Comparison of ENCODE assay signal across 17 cellular contexts in genomic region chr10:14736043-14736442, GRCh38. TPM values are rescaled to one million over a fixed set of nuclear protein-coding genes. Genes with fewer than 3 reads are reported as not detected.
DNase-seq lines count a peak whose midpoint lies in the region; ATAC-seq, FAIRE-seq and TF ChIP-seq lines count a peak whose summit lies in the region.
"Had no signal": no experiment of that assay in that cellular context is flagged by ENCODE, and none has a peak within 500 bp of the region (broad histone marks: within the 10 kb centered on the region; RNA-seq: fewer than 3 reads in every experiment).

No MANE protein-coding gene starts in this region.

- peak overlapping the region; percentile 64 to 92 (median 81) for H3K4me2 ChIP-seq in BLaER1 treated with 17β-estradiol and CSF1 and Interleukin-3, amounts not matched to agents 10 nM and 100 nM
- H3K4me2 ChIP-seq in astrocyte (ENCODE audit: low read length) (no peak overlapping the region), osteoblast (ENCODE audit: insufficient read depth, low read length) (no peak overlapping the region)

- H4K20me1 ChIP-seq in BLaER1 treated with 17β-estradiol and CSF1 and Interleukin-3, amounts not matched to agents 10 nM and 100 nM = no peaks in the 10 kb centered on the region
- H4K20me1 ChIP-seq in astrocyte (ENCODE audit: insufficient read depth, low read length) (no peaks in the 10 kb centered on the region), osteoblast (ENCODE audit: insufficient read depth, low read length) (no peaks in the 10 kb centered on the region)

- no peaks in the 10 kb centered on the region for H3K27me3 Mint-ChIP-seq in astrocyte (ENCODE audit: low read depth, unreplicated experiment)
- H3K27me3 Mint-ChIP-seq: activated CD4-positive, alpha-beta T cell treated with anti-CD3 and anti-CD28 coated beads, Interleukin-2, amount 10 ng/mL, durations not matched to agents 24 days and 14 days; activated naive CD8-positive, alpha-beta T cell had no signal

- H3K79me2 ChIP-seq in astrocyte (ENCODE audit: insufficient read depth, low read length) = no peaks in the 10 kb centered on the region
- H3K79me2 ChIP-seq in osteoblast (ENCODE audit: insufficient read depth, low read length) = no peaks in the 10 kb centered on the region

- no peak for ATAC-seq in HG02884 (IDR thresholded peaks at IDR 0.05; ENCODE audit: unreplicated experiment)
- no peak for ATAC-seq in GM18520 (IDR thresholded peaks at IDR 0.05; ENCODE audit: unreplicated experiment)

- no peak overlapping the region for H3K4me3 ChIP-seq in BLaER1 treated with 17β-estradiol and CSF1 and Interleukin-3, amounts not matched to agents 10 nM and 100 nM
- H3K4me3 ChIP-seq in astrocyte (ENCODE audit: insufficient read depth, low read depth, low read length) = no peak overlapping the region
- H3K4me3 ChIP-seq in osteoblast (ENCODE audit: insufficient read depth, low read length) = no peak overlapping the region
- H3K4me3 ChIP-seq: upper lobe of right lung had no signal

- FAIRE-seq in astrocyte (lab: Jason Lieb, UNC) = no peak

- H3K9me3 Mint-ChIP-seq in astrocyte (ENCODE audit: unreplicated experiment) = no peaks in the 10 kb centered on the region
- H3K9me3 Mint-ChIP-seq: activated CD4-positive, alpha-beta T cell treated with anti-CD3 and anti-CD28 coated beads, Interleukin-2, amount 10 ng/mL, durations not matched to agents 24 days and 14 days had no signal

- DNase-seq in GM20000 (ENCODE audit: low spot score) (peak; percentile 34), astrocyte (ENCODE audit: low read depth) (no peak), osteoblast (ENCODE audit: insufficient read length, low spot score, missing footprints) (no peak), NCI-H226 (no peak), NCI-H146 (lab: John Stamatoyannopoulos, UW) (no peak)
- DNase-seq: activated CD4-positive, alpha-beta T cell treated with anti-CD3 and anti-CD28 coated beads, Interleukin-2, amount 10 ng/mL, durations not matched to agents 24 days and 14 days; activated T-cell treated with anti-CD3 and anti-CD28 coated beads for 4 hours; Calu3; GF-D8; NCI-H2081 treated with DMSO at 0.1 percent for 48 hours; SIG-M5; T-helper 9 cell; upper lobe of right lung had no signal

- no peak for TF ChIP-seq CTCF in GM20000 (IDR thresholded peaks at IDR 0.05; ENCODE audit: extremely low read depth, missing control alignments)
- TF ChIP-seq CTCF in astrocyte (IDR thresholded peaks at IDR 0.05; ENCODE audit: insufficient read depth, low read depth, low read length) = no peak
- no peak for TF ChIP-seq CTCF in osteoblast (IDR thresholded peaks at IDR 0.05; ENCODE audit: extremely low read depth, low read depth, low read length)

- H3K36me3 Mint-ChIP-seq in astrocyte (ENCODE audit: low read depth, unreplicated experiment) = no peaks in the 10 kb centered on the region
- H3K36me3 Mint-ChIP-seq: activated naive CD8-positive, alpha-beta T cell had no signal

- peak overlapping the region in 8 of 11 experiments; percentile 53 to 85 (median 81); a peak in 15 of 22 replicates for H3K9ac ChIP-seq in BLaER1 treated with 17β-estradiol and CSF1 and Interleukin-3, amounts not matched to agents 10 nM and 100 nM
- H3K9ac ChIP-seq in astrocyte (ENCODE audit: low read length) = no peak overlapping the region

- H3K4me1 ChIP-seq in BLaER1 treated with 17β-estradiol and CSF1 and Interleukin-3, amounts not matched to agents 10 nM and 100 nM = peaks cover 49 to 69% (median 65%) of the 10 kb centered on the region in 10 experiments
- H3K4me1 ChIP-seq in astrocyte (ENCODE audit: insufficient read depth, low read length) (peaks cover 6% of the 10 kb centered on the region), osteoblast (ENCODE audit: insufficient read depth, low read length) (peaks cover 7% of the 10 kb centered on the region)

- peak overlapping the region; percentile 2 to 97 (median 92); a peak in 20 of 22 replicates for H3K27ac ChIP-seq in BLaER1 treated with 17β-estradiol and CSF1 and Interleukin-3, amounts not matched to agents 10 nM and 100 nM
- no peak overlapping the region for H3K27ac ChIP-seq in astrocyte (ENCODE audit: low read depth, low read length)
- H3K27ac ChIP-seq in osteoblast (ENCODE audit: low read depth, low read length) = no peak overlapping the region
- H3K27ac ChIP-seq: upper lobe of right lung had no signal

- peaks cover 28% of the 10 kb centered on the region for H3K4me1 Mint-ChIP-seq in astrocyte (ENCODE audit: low read depth, unreplicated experiment)

- H3K27ac Mint-ChIP-seq in astrocyte (ENCODE audit: unreplicated experiment) = peak overlapping the region; percentile 99
- H3K27ac Mint-ChIP-seq: activated CD4-positive, alpha-beta T cell treated with anti-CD3 and anti-CD28 coated beads, Interleukin-2, amount 10 ng/mL, durations not matched to agents 24 days and 14 days; activated naive CD8-positive, alpha-beta T cell had no signal

- H2AFZ ChIP-seq in astrocyte (ENCODE audit: low read depth, low read length) (no peak overlapping the region), osteoblast (ENCODE audit: low read length) (peak overlapping the region; percentile 31)

- H3K27me3 ChIP-seq in BLaER1 treated with 17β-estradiol and CSF1 and Interleukin-3, amounts not matched to agents 10 nM and 100 nM = no peaks in the 10 kb centered on the region
- H3K27me3 ChIP-seq in astrocyte (ENCODE audit: insufficient read depth, low read length) = no peaks in the 10 kb centered on the region
- H3K27me3 ChIP-seq in osteoblast (ENCODE audit: insufficient read depth, low read length) = no peaks in the 10 kb centered on the region
- H3K27me3 ChIP-seq: upper lobe of right lung had no signal

- peaks cover 0 to 35% (median 20%) of the 10 kb centered on the region in 11 experiments; a peak in 18 of 22 replicates for H3K9me3 ChIP-seq in BLaER1 treated with 17β-estradiol and CSF1 and Interleukin-3, amounts not matched to agents 10 nM and 100 nM (replicated peaks in 1 of 11)
- H3K9me3 ChIP-seq in astrocyte (ENCODE audit: insufficient read depth, low read depth, low read length) (no peaks in the 10 kb centered on the region), osteoblast (ENCODE audit: low read depth, low read length) (no peaks in the 10 kb centered on the region)
- H3K9me3 ChIP-seq: upper lobe of right lung had no signal

- no peaks in the 10 kb centered on the region; a peak in 1 of 22 replicates for H3K36me3 ChIP-seq in BLaER1 treated with 17β-estradiol and CSF1 and Interleukin-3, amounts not matched to agents 10 nM and 100 nM
- no peaks in the 10 kb centered on the region for H3K36me3 ChIP-seq in astrocyte (ENCODE audit: insufficient read depth, low read length)
- H3K36me3 ChIP-seq in osteoblast (ENCODE audit: insufficient read depth, low read length) = no peaks in the 10 kb centered on the region
- H3K36me3 ChIP-seq: upper lobe of right lung had no signal

- no peak overlapping the region for H3K4me3 Mint-ChIP-seq in astrocyte (ENCODE audit: unreplicated experiment)
- H3K4me3 Mint-ChIP-seq: activated CD4-positive, alpha-beta T cell treated with anti-CD3 and anti-CD28 coated beads, Interleukin-2, amount 10 ng/mL, durations not matched to agents 24 days and 14 days; activated naive CD8-positive, alpha-beta T cell had no signal

RNA-seq across cellular contexts. Expression of gene FAM107B, which starts 38.7 kb away (rescaled TPM):
- total RNA-seq in astrocyte (36.0 and 42.3 TPM in 2 replicates), osteoblast (24.2 and 30.0 TPM in 2 replicates)

Comparison
In these comparisons a context has a peak if more than half of its experiments do, and no peak if none do; other contexts are left out.
1. H3K27ac ChIP-seq: peak in BLaER1 treated with 17β-estradiol and CSF1 and Interleukin-3, amounts not matched to agents 10 nM and 100 nM (11 of 11); none in astrocyte (single experiment) and osteoblast (single experiment).
2. H3K4me2 ChIP-seq: peak in BLaER1 treated with 17β-estradiol and CSF1 and Interleukin-3, amounts not matched to agents 10 nM and 100 nM (11 of 11); none in astrocyte (single experiment) and osteoblast (single experiment).